8 cellular contexts compared by ENCODE assay signal in genomic region chr2:46540496-46541342, GRCh38. TPM values are rescaled to one million over a fixed set of nuclear protein-coding genes. Genes with fewer than 3 reads are reported as not detected.
DNase-seq lines count a peak whose midpoint lies in the region; ATAC-seq and TF ChIP-seq lines count a peak whose summit lies in the region.

No MANE protein-coding gene starts in this region.

- H3K27ac ChIP-seq in thyroid gland, result peak overlapping the region in 2 of 3 donors; percentile 87 to 89

- intact Hi-C loops in Right ventricle myocardium inferior (cut with DNase I) (no loop called here), cardiac septum (cut with DNase I) (no loop called here), thyroid gland (cut with DNase I) (no loop called here)

- no peaks in the 10 kb centered on the region for H3K27me3 ChIP-seq in thyroid gland

- WGBS in thyroid gland, 2 donors, result 64 to 69% methylated on average over 6 to 9 of the region's 9 CpGs

- no peak overlapping the region for H3K4me3 ChIP-seq in astrocyte of the spinal cord (ENCODE audit: low read depth, low read length)
- no peak overlapping the region for H3K4me3 ChIP-seq in thyroid gland (replicated peaks in 1 of 3)

- ATAC-seq in Right ventricle myocardium inferior, result peak; percentile 11
- no peak for ATAC-seq in HG03457 (IDR thresholded peaks at IDR 0.05; ENCODE audit: unreplicated experiment)
- no peak for ATAC-seq in HG02588 (IDR thresholded peaks at IDR 0.05; ENCODE audit: unreplicated experiment)

- in situ Hi-C loops in astrocyte of the spinal cord (cut with HindIII; ENCODE audit: low sequenced_read_pairs), result no loop called here

- no peak for TF ChIP-seq POLR2A in thyroid gland (IDR thresholded peaks at IDR 0.05)

- H3K4me1 ChIP-seq in thyroid gland, result peaks cover 10 to 18% of the 10 kb centered on the region in 2 donors

- H3K36me3 ChIP-seq in thyroid gland, result no peaks in the 10 kb centered on the region

- DNase-seq in Right ventricle myocardium inferior (ENCODE audit: missing footprints) (no peak), cardiac septum (ENCODE audit: low spot score) (no peak), astrocyte of the spinal cord (ENCODE audit: low read depth, low spot score) (peak; percentile 72), kidney tubule cell (ENCODE audit: low spot score) (peak; percentile 87), thyroid gland (no peak), NK-92 (lab: John Stamatoyannopoulos, UW; ENCODE audit: unreplicated experiment) (no peak)

- TF ChIP-seq CTCF in astrocyte of the spinal cord (IDR thresholded peaks at IDR 0.05; ENCODE audit: low read depth, low read length) (no peak), thyroid gland (IDR thresholded peaks at IDR 0.05) (no peak)

- no peaks in the 10 kb centered on the region for H3K9me3 ChIP-seq in thyroid gland

RNA-seq across cellular contexts. Expression of gene RHOQ, which starts 1.6 kb away (rescaled TPM):
- total RNA-seq in Right ventricle myocardium inferior, result 415 TPM
- 314 TPM for total RNA-seq in cardiac septum
- total RNA-seq in thyroid gland, result 100 to 1,000 TPM in 2 of 4 donors, 10 to 100 TPM in 2; 85.1 to 114 (median 103) TPM

RNA-seq across cellular contexts. Expression of gene ATP6V1E2, which starts 1.7 kb away (rescaled TPM):
- total RNA-seq in Right ventricle myocardium inferior, result 6.7 TPM
- total RNA-seq in cardiac septum, result 8.7 TPM
- total RNA-seq in thyroid gland, result 10 to 100 TPM in 1 of 4 donors, 1 to 10 TPM in 3; 4.2 to 11.4 (median 6.7) TPM

Comparison
In these comparisons a context has a peak if more than half of its experiments do, and no peak if none do; other contexts are left out.
1. DNase-seq: peak in astrocyte of the spinal cord (single experiment) and kidney tubule cell (single experiment); none in Right ventricle myocardium inferior (single experiment), cardiac septum (single experiment), thyroid gland (0 of 2) and NK-92 (single experiment).